Comparison of ENCODE assay signal across 1 cellular context in the genomic region with DNA sequence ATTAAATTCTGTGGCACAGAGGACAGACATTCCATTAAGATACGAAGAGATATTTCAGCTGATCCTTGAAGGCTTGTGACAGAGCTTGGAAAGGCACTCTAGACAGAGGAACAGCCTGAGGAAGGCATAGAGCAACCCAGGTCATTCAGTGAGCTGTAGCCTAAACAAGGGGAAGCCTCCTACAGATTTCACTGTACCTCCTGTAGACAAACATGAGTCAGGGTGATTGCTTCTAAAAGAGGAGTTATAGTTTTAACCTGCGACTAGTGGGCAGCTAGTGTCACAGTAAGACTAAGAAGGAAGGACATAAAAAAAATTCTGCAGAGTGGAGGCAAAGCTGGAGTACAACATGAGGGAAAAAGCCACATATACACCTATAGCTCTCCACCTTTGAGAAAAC.
TF ChIP-seq lines count a peak whose summit lies in the region.

No MANE protein-coding gene starts in this region.

TF ChIP-seq in HepG2, 621 proteins besides CTCF, POLR2A, EP300 and RAD21:
- TF ChIP-seq AKAP8 (CRISPR knock-in tag; IDR thresholded peaks at IDR 0.05), result no peak
- no peak for TF ChIP-seq NCOA5 (CRISPR knock-in tag; IDR thresholded peaks at IDR 0.05)
- no peak for TF ChIP-seq ZFP36 (IDR thresholded peaks at IDR 0.05; ENCODE audit: borderline replicate concordance, low read depth, low read length, partially characterized antibody)
TF ChIP-seq in HepG2: peak in this region for 0.
